ENCODE assay signal across 1 cellular context in genomic region chr12:121128908-121129704, GRCh38.
TF ChIP-seq lines count a peak whose summit lies in the region.

No MANE protein-coding gene starts in this region.

TF ChIP-seq in K562, 482 proteins besides CTCF, POLR2A, EP300 and RAD21 (continued from another document and continues in another):
- TF ChIP-seq, protein P1, sequence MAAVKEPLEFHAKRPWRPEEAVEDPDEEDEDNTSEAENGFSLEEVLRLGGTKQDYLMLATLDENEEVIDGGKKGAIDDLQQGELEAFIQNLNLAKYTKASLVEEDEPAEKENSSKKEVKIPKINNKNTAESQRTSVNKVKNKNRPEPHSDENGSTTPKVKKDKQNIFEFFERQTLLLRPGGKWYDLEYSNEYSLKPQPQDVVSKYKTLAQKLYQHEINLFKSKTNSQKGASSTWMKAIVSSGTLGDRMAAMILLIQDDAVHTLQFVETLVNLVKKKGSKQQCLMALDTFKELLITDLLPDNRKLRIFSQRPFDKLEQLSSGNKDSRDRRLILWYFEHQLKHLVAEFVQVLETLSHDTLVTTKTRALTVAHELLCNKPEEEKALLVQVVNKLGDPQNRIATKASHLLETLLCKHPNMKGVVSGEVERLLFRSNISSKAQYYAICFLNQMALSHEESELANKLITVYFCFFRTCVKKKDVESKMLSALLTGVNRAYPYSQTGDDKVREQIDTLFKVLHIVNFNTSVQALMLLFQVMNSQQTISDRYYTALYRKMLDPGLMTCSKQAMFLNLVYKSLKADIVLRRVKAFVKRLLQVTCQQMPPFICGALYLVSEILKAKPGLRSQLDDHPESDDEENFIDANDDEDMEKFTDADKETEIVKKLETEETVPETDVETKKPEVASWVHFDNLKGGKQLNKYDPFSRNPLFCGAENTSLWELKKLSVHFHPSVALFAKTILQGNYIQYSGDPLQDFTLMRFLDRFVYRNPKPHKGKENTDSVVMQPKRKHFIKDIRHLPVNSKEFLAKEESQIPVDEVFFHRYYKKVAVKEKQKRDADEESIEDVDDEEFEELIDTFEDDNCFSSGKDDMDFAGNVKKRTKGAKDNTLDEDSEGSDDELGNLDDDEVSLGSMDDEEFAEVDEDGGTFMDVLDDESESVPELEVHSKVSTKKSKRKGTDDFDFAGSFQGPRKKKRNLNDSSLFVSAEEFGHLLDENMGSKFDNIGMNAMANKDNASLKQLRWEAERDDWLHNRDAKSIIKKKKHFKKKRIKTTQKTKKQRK (IDR thresholded peaks at IDR 0.05; ENCODE audit: borderline replicate concordance, low read depth, low read length): no peak
- TF ChIP-seq FOSL1 (tag; conservative IDR thresholded peaks at IDR 0.05): 0 out of 2 replicates have a peak, but pooled peaks have one; percentile 25
- no peak; a peak in 1 of 4 replicates for TF ChIP-seq TBL1XR1 (IDR thresholded peaks at IDR 0.05; ENCODE audit: low read length in 2 of 2)
- no peak for TF ChIP-seq HMGN3 (IDR thresholded peaks at IDR 0.05; ENCODE audit: borderline replicate concordance, extremely low read depth, insufficient read length, low read depth, low read length)
- no peak for TF ChIP-seq CLOCK (CRISPR knock-in tag; IDR thresholded peaks at IDR 0.05; ENCODE audit: borderline replicate concordance)
- 0 out of 2 replicates have a peak, but pooled peaks have one; percentile 63 for TF ChIP-seq ZNF644 (tag; IDR thresholded peaks at IDR 0.05; ENCODE audit: low read depth)
- no peak; the same call in 1 of the 2 replicates for TF ChIP-seq GABPB1 (CRISPR knock-in tag; IDR thresholded peaks at IDR 0.05)
- TF ChIP-seq XRCC5 (IDR thresholded peaks at IDR 0.05; ENCODE audit: low read depth, low read length): 0 out of 2 replicates have a peak, but pooled peaks have one; percentile 42
- no peak for TF ChIP-seq ZBTB7A (IDR thresholded peaks at IDR 0.05; ENCODE audit: borderline replicate concordance, control insufficient read depth, low read depth, low read length)
- TF ChIP-seq FOXP1 (CRISPR knock-in tag; IDR thresholded peaks at IDR 0.05): no peak
- TF ChIP-seq OTX1 (CRISPR knock-in tag; IDR thresholded peaks at IDR 0.05): peak; percentile 84; the same call in 1 of the 2 replicates
- TF ChIP-seq TFE3 (CRISPR knock-in tag; IDR thresholded peaks at IDR 0.05): no peak
- TF ChIP-seq ZNF785 (CRISPR knock-in tag; IDR thresholded peaks at IDR 0.05): no peak
- no peak for TF ChIP-seq SMAD1 (IDR thresholded peaks at IDR 0.05; ENCODE audit: low read depth, low read length, partially characterized antibody)
- TF ChIP-seq SLC30A9 (CRISPR knock-in tag; IDR thresholded peaks at IDR 0.05): no peak
- TF ChIP-seq MECOM (CRISPR knock-in tag; IDR thresholded peaks at IDR 0.05): no peak
- no peak for TF ChIP-seq ILK (tag; IDR thresholded peaks at IDR 0.05; ENCODE audit: borderline replicate concordance, low read depth)
- TF ChIP-seq, protein P2, sequence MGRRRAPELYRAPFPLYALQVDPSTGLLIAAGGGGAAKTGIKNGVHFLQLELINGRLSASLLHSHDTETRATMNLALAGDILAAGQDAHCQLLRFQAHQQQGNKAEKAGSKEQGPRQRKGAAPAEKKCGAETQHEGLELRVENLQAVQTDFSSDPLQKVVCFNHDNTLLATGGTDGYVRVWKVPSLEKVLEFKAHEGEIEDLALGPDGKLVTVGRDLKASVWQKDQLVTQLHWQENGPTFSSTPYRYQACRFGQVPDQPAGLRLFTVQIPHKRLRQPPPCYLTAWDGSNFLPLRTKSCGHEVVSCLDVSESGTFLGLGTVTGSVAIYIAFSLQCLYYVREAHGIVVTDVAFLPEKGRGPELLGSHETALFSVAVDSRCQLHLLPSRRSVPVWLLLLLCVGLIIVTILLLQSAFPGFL (CRISPR knock-in tag; IDR thresholded peaks at IDR 0.05): no peak
- TF ChIP-seq ILF3 (IDR thresholded peaks at IDR 0.05; ENCODE audit: borderline replicate concordance): no peak
- TF ChIP-seq BRF2 (IDR thresholded peaks at IDR 0.05; ENCODE audit: borderline replicate concordance, insufficient read depth, insufficient read length): no peak
- TF ChIP-seq TRIM24 (IDR thresholded peaks at IDR 0.05): peak in 1 of 2 experiments; percentile 47; a peak in 1 of 4 replicates
- TF ChIP-seq, protein P3, sequence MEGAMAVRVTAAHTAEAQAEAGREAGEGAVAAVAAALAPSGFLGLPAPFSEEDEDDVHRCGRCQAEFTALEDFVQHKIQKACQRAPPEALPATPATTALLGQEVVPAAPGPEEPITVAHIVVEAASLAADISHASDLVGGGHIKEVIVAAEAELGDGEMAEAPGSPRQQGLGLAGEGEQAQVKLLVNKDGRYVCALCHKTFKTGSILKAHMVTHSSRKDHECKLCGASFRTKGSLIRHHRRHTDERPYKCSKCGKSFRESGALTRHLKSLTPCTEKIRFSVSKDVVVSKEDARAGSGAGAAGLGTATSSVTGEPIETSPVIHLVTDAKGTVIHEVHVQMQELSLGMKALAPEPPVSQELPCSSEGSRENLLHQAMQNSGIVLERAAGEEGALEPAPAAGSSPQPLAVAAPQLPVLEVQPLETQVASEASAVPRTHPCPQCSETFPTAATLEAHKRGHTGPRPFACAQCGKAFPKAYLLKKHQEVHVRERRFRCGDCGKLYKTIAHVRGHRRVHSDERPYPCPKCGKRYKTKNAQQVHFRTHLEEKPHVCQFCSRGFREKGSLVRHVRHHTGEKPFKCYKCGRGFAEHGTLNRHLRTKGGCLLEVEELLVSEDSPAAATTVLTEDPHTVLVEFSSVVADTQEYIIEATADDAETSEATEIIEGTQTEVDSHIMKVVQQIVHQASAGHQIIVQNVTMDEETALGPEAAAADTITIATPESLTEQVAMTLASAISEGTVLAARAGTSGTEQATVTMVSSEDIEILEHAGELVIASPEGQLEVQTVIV (CRISPR knock-in tag; IDR thresholded peaks at IDR 0.05; ENCODE audit: borderline replicate concordance): no peak
- no peak for TF ChIP-seq UBTF (IDR thresholded peaks at IDR 0.05; ENCODE audit: borderline replicate concordance in 1 of 2, low read depth in 2 of 2, low read length in 2 of 2)
- TF ChIP-seq, protein P4, sequence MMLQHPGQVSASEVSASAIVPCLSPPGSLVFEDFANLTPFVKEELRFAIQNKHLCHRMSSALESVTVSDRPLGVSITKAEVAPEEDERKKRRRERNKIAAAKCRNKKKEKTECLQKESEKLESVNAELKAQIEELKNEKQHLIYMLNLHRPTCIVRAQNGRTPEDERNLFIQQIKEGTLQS (IDR thresholded peaks at IDR 0.05): no peak
- TF ChIP-seq, protein P4 (CRISPR knock-in tag; conservative IDR thresholded peaks at IDR 0.05): no peak
- no peak for TF ChIP-seq RBM39 (optimal IDR thresholded peaks at IDR 0.05; ENCODE audit: low read depth, low read length)
- TF ChIP-seq, protein P5, sequence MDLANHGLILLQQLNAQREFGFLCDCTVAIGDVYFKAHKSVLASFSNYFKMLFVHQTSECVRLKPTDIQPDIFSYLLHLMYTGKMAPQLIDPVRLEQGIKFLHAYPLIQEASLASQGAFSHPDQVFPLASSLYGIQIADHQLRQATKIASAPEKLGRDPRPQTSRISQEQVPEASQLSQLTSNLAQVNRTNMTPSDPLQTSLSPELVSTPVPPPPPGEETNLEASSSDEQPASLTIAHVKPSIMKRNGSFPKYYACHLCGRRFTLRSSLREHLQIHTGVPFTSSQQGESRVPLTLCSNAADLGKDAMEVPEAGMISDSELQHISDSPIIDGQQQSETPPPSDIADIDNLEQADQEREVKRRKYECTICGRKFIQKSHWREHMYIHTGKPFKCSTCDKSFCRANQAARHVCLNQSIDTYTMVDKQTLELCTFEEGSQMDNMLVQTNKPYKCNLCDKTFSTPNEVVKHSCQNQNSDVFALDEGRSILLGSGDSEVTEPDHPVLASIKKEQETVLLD (IDR thresholded peaks at IDR 0.05): no peak
- TF ChIP-seq TCF7L2 (IDR thresholded peaks at IDR 0.05; ENCODE audit: low read depth, low read length): no peak
- no peak for TF ChIP-seq ZNF408 (CRISPR knock-in tag; IDR thresholded peaks at IDR 0.05; ENCODE audit: low read depth)
- TF ChIP-seq, protein P6, sequence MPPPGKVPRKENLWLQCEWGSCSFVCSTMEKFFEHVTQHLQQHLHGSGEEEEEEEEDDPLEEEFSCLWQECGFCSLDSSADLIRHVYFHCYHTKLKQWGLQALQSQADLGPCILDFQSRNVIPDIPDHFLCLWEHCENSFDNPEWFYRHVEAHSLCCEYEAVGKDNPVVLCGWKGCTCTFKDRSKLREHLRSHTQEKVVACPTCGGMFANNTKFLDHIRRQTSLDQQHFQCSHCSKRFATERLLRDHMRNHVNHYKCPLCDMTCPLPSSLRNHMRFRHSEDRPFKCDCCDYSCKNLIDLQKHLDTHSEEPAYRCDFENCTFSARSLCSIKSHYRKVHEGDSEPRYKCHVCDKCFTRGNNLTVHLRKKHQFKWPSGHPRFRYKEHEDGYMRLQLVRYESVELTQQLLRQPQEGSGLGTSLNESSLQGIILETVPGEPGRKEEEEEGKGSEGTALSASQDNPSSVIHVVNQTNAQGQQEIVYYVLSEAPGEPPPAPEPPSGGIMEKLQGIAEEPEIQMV (tag; conservative IDR thresholded peaks at IDR 0.05; ENCODE audit: low read depth): no peak
- TF ChIP-seq ZNF354B (CRISPR knock-in tag; IDR thresholded peaks at IDR 0.05): no peak
- TF ChIP-seq MCM7 (IDR thresholded peaks at IDR 0.05): no peak
- 0 out of 2 replicates have a peak, but pooled peaks have one; percentile 15 for TF ChIP-seq ZNF766 (CRISPR knock-in tag; conservative IDR thresholded peaks at IDR 0.05)
- no peak for TF ChIP-seq GTF2A2 (tag; IDR thresholded peaks at IDR 0.05)
- no peak for TF ChIP-seq MAFF (IDR thresholded peaks at IDR 0.05; ENCODE audit: low read length)
- TF ChIP-seq KLF1 (tag; IDR thresholded peaks at IDR 0.05): no peak
- no peak for TF ChIP-seq TSC22D4 (tag; IDR thresholded peaks at IDR 0.05)
- no peak for TF ChIP-seq ZNF583 (CRISPR knock-in tag; IDR thresholded peaks at IDR 0.05)
- TF ChIP-seq MCM5 (IDR thresholded peaks at IDR 0.05; ENCODE audit: low read depth): no peak
- TF ChIP-seq THRAP3 (IDR thresholded peaks at IDR 0.05; ENCODE audit: borderline replicate concordance): no peak
- TF ChIP-seq ELK1 (CRISPR knock-in tag; IDR thresholded peaks at IDR 0.05): no peak
- TF ChIP-seq RNF2 (IDR thresholded peaks at IDR 0.05): peak; percentile 71; the same call in 1 of the 2 replicates
- no peak for TF ChIP-seq HDGF (IDR thresholded peaks at IDR 0.05)
- no peak for TF ChIP-seq ZBTB17 (CRISPR knock-in tag; IDR thresholded peaks at IDR 0.05)
